16 cellular contexts compared by ENCODE assay signal in genomic region chr11:95081412-95081811, GRCh38. TPM values are rescaled to one million over a fixed set of nuclear protein-coding genes. Genes with fewer than 3 reads are reported as not detected.
DNase-seq lines count a peak whose midpoint lies in the region; ATAC-seq, FAIRE-seq and TF ChIP-seq lines count a peak whose summit lies in the region.
"Had no signal": no experiment of that assay in that cellular context is flagged by ENCODE, and none has a peak within 500 bp of the region (broad histone marks: within the 10 kb centered on the region; RNA-seq: fewer than 3 reads in every experiment).

No MANE protein-coding gene starts in this region.

- no peaks in the 10 kb centered on the region for H3K79me2 ChIP-seq in ACC112 (ENCODE audit: control insufficient read depth, insufficient read depth, low read length, unreplicated experiment)
- no peaks in the 10 kb centered on the region for H3K79me2 ChIP-seq in PC-9 (ENCODE audit: low read depth)

- no peak overlapping the region for H3K4me3 ChIP-seq in ACC112 (ENCODE audit: low read depth, low read length)
- H3K4me3 ChIP-seq in ascending aorta, result peak overlapping the region in 1 of 2 donors; percentile 32
- H3K4me3 ChIP-seq in PC-9, result no peak overlapping the region

- H3K27me3 ChIP-seq in ACC112 (ENCODE audit: insufficient read depth, low read length) (no peaks in the 10 kb centered on the region), ascending aorta (no peaks in the 10 kb centered on the region), PC-9 (ENCODE audit: insufficient read depth, low read depth) (no peaks in the 10 kb centered on the region)

- no peaks in the 10 kb centered on the region for H3K9me3 ChIP-seq in ascending aorta
- H3K9me3 ChIP-seq in PC-9 (ENCODE audit: insufficient read depth, low read depth), result no peaks in the 10 kb centered on the region

- H3F3A ChIP-seq in PC-9 (ENCODE audit: insufficient read depth, low read depth), result peaks cover under 1% of the 10 kb centered on the region; the same call in 1 of the 2 replicates

- H2AFZ ChIP-seq in ACC112 (ENCODE audit: low read length, unreplicated experiment) (peak overlapping the region; percentile 77), PC-9 (no peak overlapping the region)

- intact Hi-C loops in ascending aorta (cut with DNase I), result loop anchor here (10.0 kb wide), 2 partner anchors 483 to 563 kb away; no protein-coding TSS in a partner anchor
- intact Hi-C loops in left ventricle myocardium superior (cut with micrococcal nuclease), result no loop called here
- intact Hi-C loops in PC-9 (cut with micrococcal nuclease; ENCODE audit: unreplicated experiment), result no loop called here

- H3K36me3 ChIP-seq in ACC112 (ENCODE audit: insufficient read depth, low read length) (no peaks in the 10 kb centered on the region), ascending aorta (no peaks in the 10 kb centered on the region), PC-9 (ENCODE audit: low read depth) (no peaks in the 10 kb centered on the region)

- CTCF ChIA-PET in PC-9 (lab: Charles Lee), result no interaction called here

- FAIRE-seq in H54 (lab: Jason Lieb, UNC), result no peak
- FAIRE-seq: HTR-8/SVneo had no signal

- no peaks in the 10 kb centered on the region for H3K36me3 Mint-ChIP-seq in osteocyte (ENCODE audit: unreplicated experiment)

- H3K9me3 Mint-ChIP-seq in osteocyte (ENCODE audit: unreplicated experiment), result no peaks in the 10 kb centered on the region
- H3K9me3 Mint-ChIP-seq: T-helper 1 cell treated with Interleukin-12 subunit alpha and Interleukin-12 subunit beta and Interleukin-4 antibody, amounts not matched to agents 30 μg/mL and 1 μg/mL, for 36 hours had no signal

- BruUV-seq in PC-9 (replicated peaks; lab: Mats Ljungman, UMichigan), result no TSS peak

- no peak for TF ChIP-seq CTCF in ascending aorta (IDR thresholded peaks at IDR 0.05)
- TF ChIP-seq CTCF in osteocyte (IDR thresholded peaks at IDR 0.05), result no peak
- TF ChIP-seq CTCF in PC-9 (conservative IDR thresholded peaks at IDR 0.05), result no peak
- no peak for TF ChIP-seq CTCF in omental fat pad (IDR thresholded peaks at IDR 0.05)

- no peaks in the 10 kb centered on the region for H3K9me2 ChIP-seq in PC-9 (ENCODE audit: insufficient read depth)

- peaks cover 63% of the 10 kb centered on the region for H3K4me1 Mint-ChIP-seq in osteocyte (ENCODE audit: unreplicated experiment)

- H3K4me1 ChIP-seq in ACC112 (ENCODE audit: control insufficient read depth, insufficient read depth, low read length, unreplicated experiment) (peaks cover 52% of the 10 kb centered on the region), ascending aorta (peaks cover 14 to 32% of the 10 kb centered on the region in 2 donors), PC-9 (replicated peaks; ENCODE audit: insufficient read depth) (peaks cover 27% of the 10 kb centered on the region)

- peak overlapping the region; percentile 40 for H3K4me3 Mint-ChIP-seq in osteocyte (ENCODE audit: unreplicated experiment)
- H3K4me3 Mint-ChIP-seq: T-helper 1 cell treated with Interleukin-12 subunit alpha and Interleukin-12 subunit beta and Interleukin-4 antibody, amounts not matched to agents 30 μg/mL and 1 μg/mL, for 36 hours had no signal

- ATAC-seq in left ventricle myocardium superior, result peak; percentile 86
- ATAC-seq in HG03354 (IDR thresholded peaks at IDR 0.05; ENCODE audit: poor library complexity, severe bottlenecking, unreplicated experiment), result no peak
- no peak for ATAC-seq in omental fat pad (ENCODE audit: low FRiP score)

- peak in 1 of 2 donors; percentile 84 for DNase-seq in ascending aorta (ENCODE audit: low spot score in 2 of 2)
- peak; percentile 37 for DNase-seq in left ventricle myocardium superior
- no peak for DNase-seq in osteocyte (ENCODE audit: extremely low spot score, unreplicated experiment)
- DNase-seq in H54 (ENCODE audit: insufficient read length, low spot score), result no peak
- DNase-seq in PC-9, result no peak
- no peak for DNase-seq in omental fat pad (ENCODE audit: low spot score)
- DNase-seq: DMS153, erythroblast, NCI-H1105 treated with DMSO at 0.1 percent for 48 hours, NCI-H82 had no signal

- H4K20me1 ChIP-seq in PC-9 (ENCODE audit: insufficient read depth), result no peaks in the 10 kb centered on the region

- H3K27ac Mint-ChIP-seq in osteocyte (ENCODE audit: unreplicated experiment), result peak overlapping the region; percentile 93
- H3K27ac Mint-ChIP-seq: T-helper 1 cell treated with Interleukin-12 subunit alpha and Interleukin-12 subunit beta and Interleukin-4 antibody, amounts not matched to agents 30 μg/mL and 1 μg/mL, for 36 hours had no signal

- peaks cover 3% of the 10 kb centered on the region for H3K27me3 Mint-ChIP-seq in osteocyte (ENCODE audit: unreplicated experiment)

- POLR2A ChIA-PET in PC-9 (lab: Charles Lee; ENCODE audit: unreplicated experiment), result no interaction called here

- no peak overlapping the region for H3K4me2 ChIP-seq in PC-9

- H3K27ac ChIP-seq in ACC112 (ENCODE audit: low read depth, low read length) (peak overlapping the region; percentile 22; the same call in 1 of the 2 replicates), ascending aorta (peak overlapping the region; percentile 80 to 85), PC-9 (no peak overlapping the region)

- no peak for TF ChIP-seq POLR2A in H54 (IDR thresholded peaks at IDR 0.05; ENCODE audit: low read depth, low read length)

RNA-seq across cellular contexts. Expression of gene ENDOD1, which starts 8.2 kb away (rescaled TPM):
- total RNA-seq in ascending aorta (60.2 TPM), left ventricle myocardium superior (10.7 TPM), osteocyte (91.6 and 98.0 TPM in 2 replicates), PC-9 (2021) (8.0 and 8.1 TPM in 2 replicates), omental fat pad (10 to 100 TPM; 18.2 to 59.1 (median 27.3) TPM)

RNA-seq across cellular contexts. Expression of gene SRSF8, which starts 14.7 kb away (rescaled TPM):
- 42.0 TPM for total RNA-seq in ascending aorta
- 24.9 TPM for total RNA-seq in left ventricle myocardium superior
- 57.6 and 67.2 TPM in 2 replicates for total RNA-seq in osteocyte
- 22.9 and 24.2 TPM in 2 replicates for total RNA-seq in PC-9 (2021)
- total RNA-seq in omental fat pad, result 10 to 100 TPM; 22.5 to 32.9 (median 25.6) TPM

RNA-seq across cellular contexts. Expression of gene KDM4F, which starts 32.2 kb away (rescaled TPM):
- total RNA-seq in ascending aorta (not detected), left ventricle myocardium superior (not detected), osteocyte (not detected in 2 replicates), PC-9 (2021) (not detected in 2 replicates), omental fat pad (not detected)
- total RNA-seq: A673, lower leg skin had no signal

RNA-seq across cellular contexts. Expression of gene KDM4E, which starts 56.4 kb away (rescaled TPM):
- total RNA-seq in ascending aorta, result not detected
- total RNA-seq in left ventricle myocardium superior, result not detected
- not detected in 2 replicates for total RNA-seq in osteocyte
- not detected in 2 replicates for total RNA-seq in PC-9 (2021)
- not detected for total RNA-seq in omental fat pad
- total RNA-seq: A673, lower leg skin had no signal
